In genomic region chr10:104868231-104868630, GRCh38 we compare ENCODE assay signal across 29 cellular contexts.
"Had no signal": no experiment of that assay in that cellular context is flagged by ENCODE, and none has a peak within 500 bp of the region (broad histone marks: within the 10 kb centered on the region; RNA-seq: fewer than 3 reads in every experiment).

No MANE protein-coding gene starts in this region.

- DNase-seq: activated CD4-positive, alpha-beta T cell treated with anti-CD3 and anti-CD28 coated beads for 36 hours; activated CD4-positive, alpha-beta T cell treated with anti-CD3 and anti-CD28 coated beads, Interleukin-2, amount 10 ng/mL, durations not matched to agents 7 days and 5 days; activated CD4-positive, alpha-beta T cell treated with anti-CD3 and anti-CD28 coated beads, Interleukin-2, amount 50 U/mL, for 4 hours; activated CD4-positive, CD25-positive, alpha-beta regulatory T cell; activated CD4-positive, CD25-positive, alpha-beta regulatory T cell treated with anti-CD3 and anti-CD28 coated beads, Interleukin-2, amount 50 U/mL, for 72 hours; activated CD8-positive, alpha-beta memory T cell treated with anti-CD3 and anti-CD28 coated beads for 24 hours; activated CD8-positive, alpha-beta T cell treated with anti-CD3 and anti-CD28 coated beads for 36 hours; activated gamma-delta T cell; activated naive CD4-positive, alpha-beta T cell; activated naive CD4-positive, alpha-beta T cell treated with anti-CD3 and anti-CD28 coated beads, Interleukin-2, amount 10 ng/mL, durations not matched to agents 7 days and 5 days; activated naive CD8-positive, alpha-beta T cell treated with anti-CD3 and anti-CD28 coated beads, Interleukin-2, amount 10 ng/mL, durations not matched to agents 7 days and 5 days; activated T-cell treated with anti-CD3 and anti-CD28 coated beads, Interleukin-2, amount 50 U/mL, for 4 hours; caudate nucleus; cortex of kidney; dermis blood vessel endothelial cell; effector CD4-positive, alpha-beta T cell; effector memory CD8-positive, alpha-beta T cell; erythroblast; foreskin melanocyte; heart right ventricle; T-helper 1 cell; T-helper 17 cell; T1000 had no signal

- H3K4me2 ChIP-seq: hepatocyte had no signal

- FAIRE-seq: colon had no signal

- H3K9me3 ChIP-seq: ascending aorta, esophagus muscularis mucosa, gastroesophageal sphincter, heart right ventricle had no signal

- H2AFZ ChIP-seq: hepatocyte had no signal

- H3K4me1 ChIP-seq: ascending aorta, esophagus muscularis mucosa, gastroesophageal sphincter, heart right ventricle had no signal

- H3K27me3 ChIP-seq: ascending aorta, esophagus muscularis mucosa, gastroesophageal sphincter, heart right ventricle, hepatocyte had no signal

- H3K79me2 ChIP-seq: hepatocyte had no signal

- H3K27ac ChIP-seq: ascending aorta, esophagus muscularis mucosa, gastroesophageal sphincter, heart right ventricle, hepatocyte had no signal

- H3K4me3 ChIP-seq: ascending aorta, esophagus muscularis mucosa, gastroesophageal sphincter, heart right ventricle, hepatocyte had no signal

- H3K36me3 ChIP-seq: ascending aorta, esophagus muscularis mucosa, gastroesophageal sphincter, heart right ventricle had no signal

- ATAC-seq: activated CD4-positive, alpha-beta T cell treated with anti-CD3 and anti-CD28 coated beads for 36 hours; activated CD8-positive, alpha-beta T cell treated with anti-CD3 and anti-CD28 coated beads for 36 hours; activated naive CD4-positive, alpha-beta T cell treated with anti-CD3 and anti-CD28 coated beads, Interleukin-2, amount 50 U/mL, for 72 hours; activated T-cell treated with anti-CD3 and anti-CD28 coated beads, Interleukin-2, amount 50 U/mL, for 4 hours; effector memory CD8-positive, alpha-beta T cell; gastroesophageal sphincter; heart right ventricle; T-helper 17 cell had no signal
